Comparison of ENCODE assay signal across 22 cellular contexts in genomic region chr10:68717435-68717834, GRCh38.
"Had no signal": no experiment of that assay in that cellular context is flagged by ENCODE, and none has a peak within 500 bp of the region (broad histone marks: within the 10 kb centered on the region; RNA-seq: fewer than 3 reads in every experiment).

No MANE protein-coding gene starts in this region.

- H3K27me3 ChIP-seq: SJSA1 had no signal

- DNase-seq: KBM-7, MV-4-11, NCI-H1092, NCI-H1105 treated with DMSO at 0.1 percent for 48 hours, NCI-H1417 treated with DMSO at 0.1 percent for 48 hours, NCI-H187, NCI-H2029, NCI-H2081 treated with DMSO at 0.1 percent for 48 hours, NCI-H2171, NCI-H226, NCI-H446, NCI-H510A, NCI-H524 treated with DMSO at 0.1 percent for 48 hours, NCI-H69, NCI-H774, Right ventricle myocardium superior, RPMI8226, SIG-M5 had no signal

- H3K4me3 ChIP-seq: SJSA1, SK-N-MC had no signal

- H3K27me3 Mint-ChIP-seq: IgD-negative memory B cell had no signal

- H3K27ac ChIP-seq: HL-60, SJSA1, SK-N-MC had no signal

- H3K4me3 Mint-ChIP-seq: IgD-negative memory B cell had no signal

- H3K9me3 ChIP-seq: SJSA1 had no signal
